Comparison of ENCODE assay signal across 8 cellular contexts in the genomic region with DNA sequence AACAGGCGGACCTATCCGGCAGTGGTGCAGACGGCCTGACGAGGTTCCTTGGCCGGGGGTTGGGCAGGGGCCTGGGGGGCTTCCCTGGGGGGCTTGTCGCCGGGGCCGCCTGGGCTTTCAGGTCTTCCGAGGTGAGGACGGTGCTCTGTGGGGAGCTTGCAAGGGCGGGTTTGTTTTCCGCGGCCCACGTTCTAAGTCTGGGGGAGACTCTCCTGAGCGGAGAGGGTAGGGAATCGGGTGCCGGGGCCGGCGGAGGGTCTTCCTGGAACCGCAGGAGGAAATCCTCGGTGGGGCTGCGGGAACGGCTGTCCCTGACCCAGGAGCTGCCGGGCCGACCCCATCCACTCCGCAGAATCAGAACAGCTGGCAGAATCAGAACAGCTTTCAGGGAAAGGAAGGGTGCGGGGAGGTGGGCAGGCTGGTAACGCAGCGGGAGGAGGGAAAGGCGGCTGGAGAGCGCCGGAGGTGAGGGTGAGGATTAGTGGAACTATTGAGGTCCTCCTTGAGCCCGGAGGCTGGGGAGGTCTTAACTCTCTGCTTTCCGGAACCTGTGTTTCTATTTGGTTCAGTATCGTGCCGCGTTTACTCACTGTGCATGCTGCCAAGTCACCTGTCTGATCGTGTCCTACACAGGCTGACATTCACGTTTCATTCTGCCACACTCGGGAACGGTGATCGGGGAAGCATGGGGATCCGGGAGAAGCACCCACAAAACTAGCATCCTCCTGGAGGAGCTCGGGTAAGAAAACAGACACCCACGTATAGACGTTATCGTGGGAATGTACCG. TPM values are rescaled to one million over a fixed set of nuclear protein-coding genes. Genes with fewer than 3 reads are reported as not detected.
DNase-seq lines count a peak whose midpoint lies in the region; ATAC-seq and TF ChIP-seq lines count a peak whose summit lies in the region.

No MANE protein-coding gene starts in this region.

- DNase-seq in SJCRH30 (peak; percentile 49 to 63), cardiac fibroblast (ENCODE audit: low read depth in 2 of 2) (peak; percentile 27 to 33), kidney epithelial cell (ENCODE audit: low read depth) (no peak), DMS114 treated with DMSO at 0.1 percent for 48 hours (lab: John Stamatoyannopoulos, UW; ENCODE audit: unreplicated experiment) (no peak)
- peak; percentile 39 for DNase-seq in stimulated activated CD4-positive, alpha-beta T cell treated with anti-CD3 and anti-CD28 coated beads, Interleukin-4, amount 100 ng/mL, for 1 hour

- H3K4me3 ChIP-seq in BLaER1 treated with 17β-estradiol and CSF1 and Interleukin-3, amounts not matched to agents 10 nM and 100 nM, result peak overlapping the region; percentile 84 to 99 (median 96)
- H3K4me3 ChIP-seq in SJCRH30 (peak overlapping the region; percentile 85), cardiac fibroblast (replicated peaks in 1 of 2; ENCODE audit: low read depth in 2 of 2, low read length in 2 of 2) (peak overlapping the region; percentile 94 to 97), kidney epithelial cell (ENCODE audit: low read depth, low read length) (peak overlapping the region; percentile 94)

- H4K20me1 ChIP-seq in BLaER1 treated with 17β-estradiol and CSF1 and Interleukin-3, amounts not matched to agents 10 nM and 100 nM, result peaks cover 27 to 57% (median 46%) of the 10 kb centered on the region in 11 experiments; a peak in 21 of 22 replicates

- ATAC-seq in GM18907 (IDR thresholded peaks at IDR 0.05; ENCODE audit: unreplicated experiment) (peak; percentile 33), HG03108 (IDR thresholded peaks at IDR 0.05; ENCODE audit: unreplicated experiment) (peak; percentile 5)

- TF ChIP-seq CTCF in cardiac fibroblast (IDR thresholded peaks at IDR 0.05; ENCODE audit: low read depth, low read length) (no peak), kidney epithelial cell (IDR thresholded peaks at IDR 0.05; ENCODE audit: insufficient read depth, low read length, poor library complexity, severe bottlenecking) (no peak)

- peak overlapping the region; percentile 86 to 98 (median 91) for H3K4me2 ChIP-seq in BLaER1 treated with 17β-estradiol and CSF1 and Interleukin-3, amounts not matched to agents 10 nM and 100 nM

- no peaks in the 10 kb centered on the region for H3K27me3 ChIP-seq in BLaER1 treated with 17β-estradiol and CSF1 and Interleukin-3, amounts not matched to agents 10 nM and 100 nM
- H3K27me3 ChIP-seq in SJCRH30, result no peaks in the 10 kb centered on the region
- H3K27me3 ChIP-seq in kidney epithelial cell (ENCODE audit: control insufficient read depth, insufficient read depth, low read length), result no peaks in the 10 kb centered on the region

- peak overlapping the region; percentile 71 to 89 (median 85) for H3K27ac ChIP-seq in BLaER1 treated with 17β-estradiol and CSF1 and Interleukin-3, amounts not matched to agents 10 nM and 100 nM
- peak overlapping the region; percentile 84 for H3K27ac ChIP-seq in SJCRH30

- H3K4me1 ChIP-seq in BLaER1 treated with 17β-estradiol and CSF1 and Interleukin-3, amounts not matched to agents 10 nM and 100 nM, result peaks cover 58 to 74% (median 65%) of the 10 kb centered on the region in 10 experiments
- H3K4me1 ChIP-seq in SJCRH30, result peaks cover 25% of the 10 kb centered on the region

- H3K9me3 ChIP-seq in BLaER1 treated with 17β-estradiol and CSF1 and Interleukin-3, amounts not matched to agents 10 nM and 100 nM (replicated peaks in 1 of 11), result no peaks in the 10 kb centered on the region
- no peaks in the 10 kb centered on the region for H3K9me3 ChIP-seq in SJCRH30 (replicated peaks)

- H3K9ac ChIP-seq in BLaER1 treated with 17β-estradiol and CSF1 and Interleukin-3, amounts not matched to agents 10 nM and 100 nM, result peak overlapping the region; percentile 80 to 93 (median 90)

- H3K36me3 ChIP-seq in BLaER1 treated with 17β-estradiol and CSF1 and Interleukin-3, amounts not matched to agents 10 nM and 100 nM, result peaks cover 18 to 37% (median 35%) of the 10 kb centered on the region in 11 experiments
- H3K36me3 ChIP-seq in SJCRH30, result peaks cover 31% of the 10 kb centered on the region
- no peaks in the 10 kb centered on the region for H3K36me3 ChIP-seq in kidney epithelial cell (ENCODE audit: control insufficient read depth, insufficient read depth, low read length)

RNA-seq across cellular contexts. Expression of gene CPSF4L, which starts 28.9 kb away (rescaled TPM):
- total RNA-seq in SJCRH30 (2014; rRNA removed; shearing (Covaris generic)), result not detected in 2 replicates
- total RNA-seq in kidney epithelial cell, result not detected in 2 replicates

RNA-seq across cellular contexts. Expression of gene COG1, which starts 39.9 kb away (rescaled TPM):
- total RNA-seq in SJCRH30 (2014; rRNA removed; shearing (Covaris generic)), result 24.6 and 35.3 TPM in 2 replicates
- total RNA-seq in kidney epithelial cell, result 26.3 and 26.7 TPM in 2 replicates

Comparison
In these comparisons a context has a peak if more than half of its experiments do, and no peak if none do; other contexts are left out.
1. DNase-seq: peak in SJCRH30 (2 of 2), cardiac fibroblast (2 of 2) and stimulated activated CD4-positive, alpha-beta T cell treated with anti-CD3 and anti-CD28 coated beads, Interleukin-4, amount 100 ng/mL, for 1 hour (single experiment); none in kidney epithelial cell (single experiment) and DMS114 treated with DMSO at 0.1 percent for 48 hours (single experiment).
2. Peak in every context shown above with its lines, with median percentiles within 50 percentile points of each other: H3K4me3 ChIP-seq.